ENCODE assay signal across 1 cellular context in genomic region chr6:90502866-90503407, GRCh38.
TF ChIP-seq lines count a peak whose summit lies in the region.

No MANE protein-coding gene starts in this region.

TF ChIP-seq in HepG2, 621 proteins besides CTCF, POLR2A, EP300 and RAD21 (continued from another document):
- TF ChIP-seq SIX1 (CRISPR knock-in tag; IDR thresholded peaks at IDR 0.05; ENCODE audit: borderline replicate concordance) = no peak
- no peak for TF ChIP-seq MTA3 (CRISPR knock-in tag; IDR thresholded peaks at IDR 0.05)
